Comparison of ENCODE assay signal across 27 cellular contexts in genomic region chr11:131190446-131190845, GRCh38.
"Had no signal": no experiment of that assay in that cellular context is flagged by ENCODE, and none has a peak within 500 bp of the region (broad histone marks: within the 10 kb centered on the region; RNA-seq: fewer than 3 reads in every experiment).

No MANE protein-coding gene starts in this region.

- H3K9me3 ChIP-seq: ovary, psoas muscle, right lobe of liver, sigmoid colon, suprapubic skin, testis, tibial artery, transverse colon, upper lobe of right lung, uterus had no signal

- H3K36me3 ChIP-seq: neural progenitor cell, ovary, right lobe of liver, sigmoid colon, suprapubic skin, tibial artery, transverse colon, upper lobe of right lung, uterus had no signal

- H3K79me2 ChIP-seq: parathyroid adenoma had no signal

- FAIRE-seq: small intestine had no signal

- H3K27me3 ChIP-seq: neural progenitor cell, ovary, right lobe of liver, sigmoid colon, testis, transverse colon, upper lobe of right lung had no signal

- H3K9ac ChIP-seq: neural progenitor cell, parathyroid adenoma had no signal

- H2AFZ ChIP-seq: neural progenitor cell, parathyroid adenoma had no signal

- H3K4me3 ChIP-seq: neural progenitor cell, ovary, psoas muscle, right lobe of liver, sigmoid colon, suprapubic skin, testis, tibial artery, transverse colon, upper lobe of right lung, uterus had no signal

- ATAC-seq: natural killer cell; psoas muscle; right cardiac atrium; right lobe of liver; stimulated activated memory B cell treated with anti-CD40 and anti-IgM and Interleukin-4, amounts not matched to agents 10 μg/mL and 1 μg/mL and 100 μg/mL, for 72 hours; stimulated activated naive CD8-positive, alpha-beta T cell treated with anti-CD3 and anti-CD28 coated beads, Interleukin-15, amount 100 ng/mL, for 72 hours; stimulated activated naive CD8-positive, alpha-beta T cell treated with anti-CD3 and anti-CD28 coated beads, Interleukin-15, Interleukin-2, amounts not matched to agents 100 U/mL and 50 U/mL, for 24 hours; upper lobe of right lung had no signal

- H3K4me2 ChIP-seq: neural progenitor cell had no signal

- H3K27ac ChIP-seq: neural progenitor cell, ovary, parathyroid adenoma, psoas muscle, right lobe of liver, sigmoid colon, suprapubic skin, testis, tibial artery, transverse colon, upper lobe of right lung, uterus had no signal

- H3K4me1 ChIP-seq: psoas muscle, right lobe of liver, upper lobe of right lung, uterus had no signal

- DNase-seq: natural killer cell; occipital lobe; ovary; posterior cingulate gyrus; psoas muscle; right cardiac atrium; right lobe of liver; sigmoid colon; small intestine; stimulated activated CD4-positive, alpha-beta T cell treated with anti-CD3 and anti-CD28 coated beads, Interleukin-12 subunit alpha, Interleukin-12 subunit beta, amount 100 ng/mL, for 4 hours; stimulated activated CD4-positive, alpha-beta T cell treated with anti-CD3 and anti-CD28 coated beads, Interleukin-1b, Interleukin-23, amount 100 ng/mL, for 48 hours; stimulated activated CD4-positive, alpha-beta T cell treated with anti-CD3 and anti-CD28 coated beads, Interleukin-4, amount 100 ng/mL, for 1 hour; stimulated activated CD4-positive, alpha-beta T cell treated with anti-CD3 and anti-CD28 coated beads, Interleukin-4, amount 100 ng/mL, for 4 hours; stimulated activated CD8-positive, alpha-beta memory T cell treated with anti-CD3 and anti-CD28 coated beads, Interleukin-4, amount 100 ng/mL, for 48 hours; stimulated activated naive CD4-positive, alpha-beta T cell; stimulated activated naive CD8-positive, alpha-beta T cell treated with anti-CD3 and anti-CD28 coated beads, Interleukin-15, amount 100 ng/mL, for 72 hours; stimulated activated naive CD8-positive, alpha-beta T cell treated with anti-CD3 and anti-CD28 coated beads, Interleukin-15, Interleukin-2, amounts not matched to agents 100 U/mL and 50 U/mL, for 24 hours; substantia nigra; testis; tibial artery; transverse colon; upper lobe of right lung; uterus had no signal
